ENCODE assay signal across 1 cellular context in the genomic region with DNA sequence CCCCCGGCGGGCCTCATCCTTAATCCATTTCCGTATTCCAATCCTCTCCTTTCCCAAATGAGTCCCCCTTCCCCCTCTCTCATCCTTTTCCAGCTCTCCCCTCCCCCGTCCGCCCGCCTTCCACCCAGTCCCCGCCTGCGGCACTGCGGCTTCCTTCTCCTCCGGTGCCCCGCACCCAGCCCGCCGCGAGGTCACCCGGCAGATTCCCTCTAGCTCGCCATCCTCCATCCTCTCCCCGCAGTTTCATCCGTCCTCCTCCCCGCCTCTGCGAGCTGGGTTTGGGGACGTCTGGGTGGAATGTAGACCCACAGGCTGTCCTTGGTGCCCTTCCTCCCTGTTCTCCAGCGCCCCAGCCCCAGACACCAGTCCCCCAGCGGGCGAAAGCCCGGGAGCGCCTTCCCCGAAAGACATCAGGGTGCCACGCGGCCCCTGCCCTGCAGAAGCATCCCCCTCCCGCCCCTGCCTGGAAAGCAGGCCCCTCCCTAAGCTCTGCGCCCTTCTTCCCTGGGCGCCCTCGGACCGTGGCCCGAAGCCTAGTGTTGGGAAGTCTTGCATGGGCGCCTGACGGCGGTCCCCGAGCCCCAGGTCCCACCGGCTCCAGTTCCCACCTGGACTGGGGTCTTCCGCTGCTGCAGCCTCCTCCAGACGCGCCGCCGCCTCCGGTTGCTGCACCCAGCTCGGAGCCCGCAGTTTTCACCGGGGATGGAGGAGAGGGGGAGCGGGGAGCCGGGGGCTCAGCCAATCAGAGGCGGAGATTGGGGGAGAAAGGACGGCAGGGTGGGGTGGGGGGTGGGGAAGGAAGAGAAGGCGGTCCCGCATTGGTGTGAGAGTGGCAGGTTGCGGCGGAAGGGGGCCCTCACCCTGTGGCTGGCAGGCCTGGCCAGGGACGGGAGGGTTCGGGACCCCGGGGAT.
TF ChIP-seq lines count a peak whose summit lies in the region.

TSS of gene THY1 (minus strand) at position 668 of the 912 bp plus-strand sequence. CDS start 2,267 bp downstream, outside the sequence.

TF ChIP-seq in HEK293, 187 proteins besides CTCF, POLR2A, EP300 and RAD21 (continued from another document):
- TF ChIP-seq, protein P1, sequence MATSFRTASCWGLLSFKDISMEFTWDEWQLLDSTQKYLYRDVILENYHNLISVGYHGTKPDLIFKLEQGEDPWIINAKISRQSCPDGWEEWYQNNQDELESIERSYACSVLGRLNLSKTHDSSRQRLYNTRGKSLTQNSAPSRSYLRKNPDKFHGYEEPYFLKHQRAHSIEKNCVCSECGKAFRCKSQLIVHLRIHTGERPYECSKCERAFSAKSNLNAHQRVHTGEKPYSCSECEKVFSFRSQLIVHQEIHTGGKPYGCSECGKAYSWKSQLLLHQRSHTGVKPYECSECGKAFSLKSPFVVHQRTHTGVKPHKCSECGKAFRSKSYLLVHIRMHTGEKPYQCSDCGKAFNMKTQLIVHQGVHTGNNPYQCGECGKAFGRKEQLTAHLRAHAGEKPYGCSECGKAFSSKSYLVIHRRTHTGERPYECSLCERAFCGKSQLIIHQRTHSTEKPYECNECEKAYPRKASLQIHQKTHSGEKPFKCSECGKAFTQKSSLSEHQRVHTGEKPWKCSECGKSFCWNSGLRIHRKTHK (tag by site-specific recombination; IDR thresholded peaks at IDR 0.05): no peak
- no peak for TF ChIP-seq ZSCAN16 (tag by site-specific recombination; IDR thresholded peaks at IDR 0.05)
- TF ChIP-seq KLF10 (tag by site-specific recombination; IDR thresholded peaks at IDR 0.05): no peak
- TF ChIP-seq REPIN1 (tag by site-specific recombination; IDR thresholded peaks at IDR 0.05; ENCODE audit: low read depth): no peak
